Comparison of ENCODE assay signal across 8 cellular contexts in the genomic region with DNA sequence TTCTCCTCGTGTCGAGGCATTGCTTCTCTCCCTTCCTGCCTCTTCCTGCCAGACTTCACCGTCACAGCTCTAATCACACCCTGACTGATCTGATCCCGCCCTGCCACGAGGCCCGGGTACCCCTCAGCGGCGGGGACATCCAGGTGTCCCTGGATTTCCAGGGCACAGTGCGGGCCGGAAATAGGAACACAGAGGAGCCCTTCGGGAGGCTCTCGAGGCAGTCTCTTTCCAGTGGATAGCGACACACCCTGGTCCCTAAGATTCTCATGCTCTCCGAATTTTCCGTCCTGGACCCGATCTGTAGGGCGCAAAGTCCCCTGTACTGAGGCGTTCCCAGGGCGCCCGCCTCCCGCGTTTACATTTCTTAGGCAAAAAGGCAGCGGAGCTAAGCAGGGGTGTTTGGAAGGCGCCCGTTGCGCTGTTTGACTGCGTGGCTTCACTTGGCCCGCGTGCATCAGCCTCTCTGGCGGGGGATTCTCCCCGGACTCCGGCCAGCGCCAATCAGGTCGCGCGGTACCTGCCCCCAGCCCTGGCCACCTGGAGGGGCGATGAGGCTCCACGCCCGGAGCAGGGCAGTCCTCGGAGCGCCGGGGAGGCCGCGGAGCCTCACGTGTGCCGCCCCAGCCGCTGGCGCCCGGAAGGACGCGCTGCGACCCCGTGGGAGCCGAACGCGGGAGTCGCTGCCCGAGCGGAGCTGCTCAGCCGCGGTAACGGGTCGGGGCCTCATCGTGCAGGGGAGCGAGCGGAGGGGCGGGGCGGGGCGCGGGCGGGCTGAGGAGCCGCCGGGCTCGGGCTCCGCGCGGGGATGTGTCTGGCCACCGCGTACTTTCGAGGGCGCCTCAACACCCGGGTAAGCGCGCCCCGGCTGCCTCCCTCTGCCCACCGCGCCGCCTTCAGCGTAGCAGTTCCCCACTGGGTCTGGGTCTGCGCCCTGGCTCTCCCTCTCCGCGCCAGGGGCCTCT. TPM values are rescaled to one million over a fixed set of nuclear protein-coding genes. Genes with fewer than 3 reads are reported as not detected.
DNase-seq lines count a peak whose midpoint lies in the region; ATAC-seq and TF ChIP-seq lines count a peak whose summit lies in the region.
"Had no signal": no experiment of that assay in that cellular context is flagged by ENCODE, and none has a peak within 500 bp of the region (broad histone marks: within the 10 kb centered on the region; RNA-seq: fewer than 3 reads in every experiment).

FAM163A (plus strand) TSS at position 575 of the 962 bp plus-strand sequence. CDS start 69,807 bp downstream, outside the sequence.

- ATAC-seq in right cardiac atrium (peak; percentile 54 to 60), HG03571 (IDR thresholded peaks at IDR 0.05; ENCODE audit: unreplicated experiment) (no peak), HG03039 (IDR thresholded peaks at IDR 0.05; ENCODE audit: unreplicated experiment) (no peak), HG03045 (IDR thresholded peaks at IDR 0.05; ENCODE audit: unreplicated experiment) (no peak)

- intact Hi-C loops in right cardiac atrium (cut with DNase I), result no loop called here
- intact Hi-C loops in spleen (cut with DNase I; ENCODE audit: low total_unique reads), result no loop called here

- no peak for TF ChIP-seq POLR2A in spleen (IDR thresholded peaks at IDR 0.05)

- TF ChIP-seq CTCF in spleen (IDR thresholded peaks at IDR 0.05 in 8 of 11, conservative IDR thresholded peaks at IDR 0.05 in 3 of 11), result no peak

- H3K4me3 ChIP-seq in HUES6 (ENCODE audit: low read depth, low read length) (peak within 1 kb of the TSS; percentile 59), right cardiac atrium (ENCODE audit: low read length) (peak within 1 kb of the TSS; percentile 2), spleen (peak within 1 kb of the TSS; percentile 7 to 63 (median 33))

- no peaks in the 10 kb centered on the region for H3K9me3 ChIP-seq in HUES6 (ENCODE audit: control insufficient read depth, insufficient read depth, low read depth, low read length)
- H3K9me3 ChIP-seq in right cardiac atrium (ENCODE audit: control insufficient read depth, low read length), result no peaks in the 10 kb centered on the region
- no peaks in the 10 kb centered on the region for H3K9me3 ChIP-seq in spleen

- H3K27ac ChIP-seq in HUES6 (ENCODE audit: low read depth, low read length) (no peak within 1 kb of the TSS), right cardiac atrium (ENCODE audit: low read length) (no peak within 1 kb of the TSS), spleen (no peak within 1 kb of the TSS)

- H3K27me3 ChIP-seq in HUES6 (ENCODE audit: control insufficient read depth, insufficient read depth, low read length) (peaks cover 92% of the 10 kb centered on the region), right cardiac atrium (ENCODE audit: control insufficient read depth, insufficient read depth) (no peaks in the 10 kb centered on the region), spleen (replicated peaks in 1 of 7) (peaks cover 0 to 89% (median 50%) of the 10 kb centered on the region in 7 donors)

- H3K36me3 ChIP-seq in HUES6 (ENCODE audit: control insufficient read depth, insufficient read depth, low read length), result no peaks in the 10 kb centered on the region
- no peaks in the 10 kb centered on the region for H3K36me3 ChIP-seq in spleen

- WGBS in right cardiac atrium, result under 1% methylated on average over 91 of the region's 92 CpGs
- WGBS in spleen, 5 donors, result 1 to 6% (median 1%) methylated on average over 38 to 92 of the region's 92 CpGs

- 0 out of 2 replicates have a peak, but pooled peaks cover 5% of the 10 kb centered on the region for H3K4me1 ChIP-seq in HUES6 (ENCODE audit: control insufficient read depth, insufficient read depth, low read length)
- peaks cover 2% of the 10 kb centered on the region for H3K4me1 ChIP-seq in right cardiac atrium (ENCODE audit: control insufficient read depth, insufficient read depth, low read length)
- H3K4me1 ChIP-seq in spleen, result peaks cover 0 to 26% (median 19%) of the 10 kb centered on the region in 6 donors

- no peak within 1 kb of the TSS for H3K9ac ChIP-seq in HUES6 (ENCODE audit: low read length)

- DNase-seq in SW480 (ENCODE audit: low spot score) (peak; percentile 34), right cardiac atrium (peak; percentile 12 to 58 (median 39)), spleen (no peak)

RNA-seq across cellular contexts. Expression of gene FAM163A, which starts in this region (rescaled TPM):
- under 1 TPM in 2 of 4 donors, not detected in 2; 0.09 to 0.19 TPM for total RNA-seq in right cardiac atrium
- polyA plus RNA-seq in right cardiac atrium, result 0.16 TPM
- total RNA-seq in spleen, result under 1 TPM in 4 of 7 donors, not detected in 3; 0.14 to 0.28 (median 0.19) TPM
- under 1 TPM; 0.20 to 0.47 (median 0.32) TPM for polyA plus RNA-seq in spleen
- total RNA-seq: HT1080 had no signal

Comparison
In these comparisons a context has a peak if more than half of its experiments do, and no peak if none do; other contexts are left out.
1. Peak in DNase-seq, ATAC-seq and H3K4me3 ChIP-seq in right cardiac atrium; RNA of the gene not detected or under 1 TPM.
2. H3K4me3 ChIP-seq: peak in every context shown above with its lines; median percentile 59 in HUES6; 33 in spleen; 2 in right cardiac atrium.